27 cellular contexts compared by ENCODE assay signal in genomic region chr14:24814944-24815343, GRCh38.
"Had no signal": no experiment of that assay in that cellular context is flagged by ENCODE, and none has a peak within 500 bp of the region (broad histone marks: within the 10 kb centered on the region; RNA-seq: fewer than 3 reads in every experiment).

No MANE protein-coding gene starts in this region.

- H3K36me3 ChIP-seq: ascending aorta, brain microvascular endothelial cell, esophagus squamous epithelium had no signal

- DNase-seq: activated CD4-positive, alpha-beta memory T cell treated with anti-CD3 and anti-CD28 coated beads for 36 hours; activated CD4-positive, alpha-beta T cell treated with anti-CD3 and anti-CD28 coated beads for 36 hours; activated CD4-positive, alpha-beta T cell treated with anti-CD3 and anti-CD28 coated beads, Interleukin-2, amount 10 ng/mL, durations not matched to agents 24 days and 14 days; activated CD4-positive, CD25-positive, alpha-beta regulatory T cell; activated CD4-positive, CD25-positive, alpha-beta regulatory T cell treated with anti-CD3 and anti-CD28 coated beads, Interleukin-2, amount 50 U/mL, for 72 hours; activated CD8-positive, alpha-beta memory T cell treated with anti-CD3 and anti-CD28 coated beads, Interleukin-2, amount 10 ng/mL, durations not matched to agents 7 days and 5 days; activated CD8-positive, alpha-beta memory T cell treated with anti-CD3 and anti-CD28 coated beads, Interleukin-2, amount 50 U/mL, for 4 hours; activated CD8-positive, alpha-beta T cell treated with anti-CD3 and anti-CD28 coated beads, Interleukin-2, amount 10 ng/mL, durations not matched to agents 7 days and 5 days; activated effector memory CD4-positive, alpha-beta T cell treated with anti-CD3 and anti-CD28 coated beads, Interleukin-2, amount 50 U/mL, for 16 hours; activated naive CD4-positive, alpha-beta T cell; activated naive CD4-positive, alpha-beta T cell treated with anti-CD3 and anti-CD28 coated beads, Interleukin-2, amount 10 ng/mL, durations not matched to agents 7 days and 5 days; activated naive CD8-positive, alpha-beta T cell treated with anti-CD3 and anti-CD28 coated beads, Interleukin-2, amount 10 ng/mL, durations not matched to agents 7 days and 5 days; activated T-cell treated with anti-CD3 and anti-CD28 coated beads, Interleukin-2, amount 50 U/mL, for 1 hour; activated T-cell treated with anti-CD3 and anti-CD28 coated beads, Interleukin-2, amount 50 U/mL, for 48 hours; brain microvascular endothelial cell; cortex of kidney; dermis blood vessel endothelial cell; effector CD4-positive, alpha-beta T cell; effector memory CD8-positive, alpha-beta T cell; erythroblast; esophagus squamous epithelium; foreskin melanocyte; T-helper 1 cell; T-helper 17 cell; T1000 had no signal

- H3K27ac ChIP-seq: ascending aorta, brain microvascular endothelial cell, esophagus squamous epithelium, gastroesophageal sphincter had no signal

- H3K9me3 ChIP-seq: ascending aorta, esophagus squamous epithelium, gastroesophageal sphincter had no signal

- H3K4me1 ChIP-seq: ascending aorta had no signal

- H3K27me3 ChIP-seq: ascending aorta, brain microvascular endothelial cell, esophagus squamous epithelium, gastroesophageal sphincter had no signal

- H3K4me3 ChIP-seq: ascending aorta, esophagus squamous epithelium, gastroesophageal sphincter had no signal
